20 cellular contexts compared by ENCODE assay signal in genomic region chr7:141151726-141152125, GRCh38.
DNase-seq lines count a peak whose midpoint lies in the region; ATAC-seq, FAIRE-seq and TF ChIP-seq lines count a peak whose summit lies in the region.
"Had no signal": no experiment of that assay in that cellular context is flagged by ENCODE, and none has a peak within 500 bp of the region (broad histone marks: within the 10 kb centered on the region; RNA-seq: fewer than 3 reads in every experiment).

No MANE protein-coding gene starts in this region.

- no peaks in the 10 kb centered on the region for H3K9me3 ChIP-seq in HepG2 (ENCODE audit: low read length)

- in situ Hi-C loops in HepG2 (cut with HindIII; ENCODE audit: extremely low pct_ligation_motif_present, low pct_unique_long_range_greater_than_20kb): no loop called here

- TF ChIP-seq CTCF in natural killer cell (IDR thresholded peaks at IDR 0.05): no peak
- TF ChIP-seq CTCF in HepG2 (CRISPR knock-in tag; IDR thresholded peaks at IDR 0.05): no peak

- H3K27ac ChIP-seq in HepG2 (ENCODE audit: extremely low read length, insufficient read depth, low read length) (no peak overlapping the region), substantia nigra (ENCODE audit: low read depth, low read length, poor library complexity, severe bottlenecking) (no peak overlapping the region)
- H3K27ac ChIP-seq: 22Rv1 had no signal

- FAIRE-seq in HepG2 (lab: Jason Lieb, UNC): no peak
- FAIRE-seq: D721Med, G401.6, GM12891 had no signal

- no peaks in the 10 kb centered on the region for H3K9me3 Mint-ChIP-seq in natural killer cell treated with Interleukin-12 subunit alpha and Interleukin-12 subunit beta and Interleukin-15 and Interleukin-18, amount 100 ng/mL, for 72 hours
- H3K9me3 Mint-ChIP-seq in natural killer cell: no peaks in the 10 kb centered on the region
- H3K9me3 Mint-ChIP-seq in stimulated activated effector memory CD8-positive, alpha-beta T cell treated with anti-CD3 and anti-CD28 coated beads, Interleukin-12 subunit alpha, Interleukin-12 subunit beta, amount 100 ng/mL, for 72 hours: no peaks in the 10 kb centered on the region
- H3K9me3 Mint-ChIP-seq: CD8-positive, alpha-beta T cell; GM23338; H9 had no signal

- POLR2A ChIA-PET in HepG2 (lab: Yijun Ruan, JAX): no interaction called here

- no peak overlapping the region for H3K4me2 ChIP-seq in HepG2 (ENCODE audit: low read depth, low read length)
- H3K4me2 ChIP-seq: GM23338 had no signal

- no peaks in the 10 kb centered on the region for H4K20me1 ChIP-seq in HepG2 (ENCODE audit: insufficient read depth, low read length)

- H3K4me1 ChIP-seq in HepG2 (ENCODE audit: insufficient read depth, low read length): no peaks in the 10 kb centered on the region

- intact Hi-C loops in natural killer cell (cut with micrococcal nuclease): no loop called here
- intact Hi-C loops in HepG2 (cut with micrococcal nuclease; ENCODE audit: unreplicated experiment): no loop called here
- intact Hi-C loops in left colon (cut with DNase I, micrococcal nuclease): no loop called here

- peak; percentile 41 to 53 for ATAC-seq in natural killer cell treated with Interleukin-12 subunit alpha and Interleukin-12 subunit beta and Interleukin-15 and Interleukin-18, amount 100 ng/mL, for 72 hours
- ATAC-seq in natural killer cell: no peak
- no peak for ATAC-seq in HepG2
- ATAC-seq in stimulated activated effector memory CD8-positive, alpha-beta T cell treated with anti-CD3 and anti-CD28 coated beads, Interleukin-12 subunit alpha, Interleukin-12 subunit beta, amount 100 ng/mL, for 72 hours: peak; percentile 14
- ATAC-seq in left colon: no peak
- ATAC-seq: CD8-positive, alpha-beta T cell had no signal

- H3K79me2 ChIP-seq in HepG2 (ENCODE audit: insufficient read depth, low read length): no peaks in the 10 kb centered on the region

- no peak overlapping the region for H2AFZ ChIP-seq in HepG2 (ENCODE audit: low read length)
- H2AFZ ChIP-seq: GM23338 had no signal

- no CpG with 5 or more reads among the region's 4 CpGs for WGBS in HepG2 (ENCODE audit: low lambda C conversion rate)

- H3K4me3 Mint-ChIP-seq in natural killer cell treated with Interleukin-12 subunit alpha and Interleukin-12 subunit beta and Interleukin-15 and Interleukin-18, amount 100 ng/mL, for 72 hours: no peak overlapping the region
- no peak overlapping the region for H3K4me3 Mint-ChIP-seq in natural killer cell
- H3K4me3 Mint-ChIP-seq in stimulated activated effector memory CD8-positive, alpha-beta T cell treated with anti-CD3 and anti-CD28 coated beads, Interleukin-12 subunit alpha, Interleukin-12 subunit beta, amount 100 ng/mL, for 72 hours: no peak overlapping the region
- H3K4me3 Mint-ChIP-seq: CD14-positive monocyte; CD8-positive, alpha-beta T cell; GM23338; H9 had no signal

- TF ChIP-seq EP300 in HepG2 (IDR thresholded peaks at IDR 0.05; ENCODE audit: low read depth in 2 of 2, low read length in 2 of 2) (no peak), HepG2 (CRISPR knock-in tag; IDR thresholded peaks at IDR 0.05; ENCODE audit: borderline replicate concordance) (no peak)

- no peak for TF ChIP-seq RAD21 in HepG2 (CRISPR knock-in tag; IDR thresholded peaks at IDR 0.05)

- no peak overlapping the region for H3K4me3 ChIP-seq in HepG2 (replicated peaks in 1 of 3; ENCODE audit: insufficient read depth in 1 of 3, low read depth in 2 of 3, low read length in 3 of 3)
- H3K4me3 ChIP-seq: GM23338 had no signal

- H3K27me3 ChIP-seq in HepG2 (ENCODE audit: control insufficient read depth in 1 of 2, insufficient read depth in 2 of 2, low read length in 2 of 2): peaks cover 0 to 12% of the 10 kb centered on the region in 2 experiments; a peak in 1 of 5 replicates

- CTCF ChIA-PET in HepG2 (lab: Yijun Ruan, JAX; ENCODE audit: low intra/inter-chr PET ratio, low total read pairs): no interaction called here

- TF ChIP-seq POLR2A in HepG2 (IDR thresholded peaks at IDR 0.05; ENCODE audit: insufficient read depth in 1 of 2, low read depth in 2 of 2, low read length in 2 of 2): no peak

- no peak overlapping the region for H3K27ac Mint-ChIP-seq in natural killer cell treated with Interleukin-12 subunit alpha and Interleukin-12 subunit beta and Interleukin-15 and Interleukin-18, amount 100 ng/mL, for 72 hours
- H3K27ac Mint-ChIP-seq in natural killer cell: no peak overlapping the region
- H3K27ac Mint-ChIP-seq in stimulated activated effector memory CD8-positive, alpha-beta T cell treated with anti-CD3 and anti-CD28 coated beads, Interleukin-12 subunit alpha, Interleukin-12 subunit beta, amount 100 ng/mL, for 72 hours: no peak overlapping the region
- H3K27ac Mint-ChIP-seq: CD8-positive, alpha-beta T cell had no signal

- no peaks in the 10 kb centered on the region for H3K4me1 Mint-ChIP-seq in natural killer cell treated with Interleukin-12 subunit alpha and Interleukin-12 subunit beta and Interleukin-15 and Interleukin-18, amount 100 ng/mL, for 72 hours (ENCODE audit: low read depth in 2 of 2)
- no peaks in the 10 kb centered on the region for H3K4me1 Mint-ChIP-seq in natural killer cell
- H3K4me1 Mint-ChIP-seq in stimulated activated effector memory CD8-positive, alpha-beta T cell treated with anti-CD3 and anti-CD28 coated beads, Interleukin-12 subunit alpha, Interleukin-12 subunit beta, amount 100 ng/mL, for 72 hours: no peaks in the 10 kb centered on the region
- H3K4me1 Mint-ChIP-seq: GM23338 had no signal

- H3K36me3 ChIP-seq in HepG2 (replicated peaks in 1 of 2; ENCODE audit: control insufficient read depth in 1 of 2, insufficient read depth in 2 of 2, low read length in 2 of 2): no peaks in the 10 kb centered on the region

- BruUV-seq in HepG2 (replicated peaks; lab: Mats Ljungman, UMichigan): no TSS peak

- H3K27me3 Mint-ChIP-seq in natural killer cell treated with Interleukin-12 subunit alpha and Interleukin-12 subunit beta and Interleukin-15 and Interleukin-18, amount 100 ng/mL, for 72 hours: no peaks in the 10 kb centered on the region
- H3K27me3 Mint-ChIP-seq in natural killer cell (ENCODE audit: low read depth in 2 of 2): no peaks in the 10 kb centered on the region

- no peak for DNase-seq in natural killer cell treated with Interleukin-12 subunit alpha and Interleukin-12 subunit beta and Interleukin-15 and Interleukin-18, amount 100 ng/mL, for 72 hours (ENCODE audit: low spot score)
- DNase-seq in natural killer cell (no peak), HepG2 (ENCODE audit: low spot score) (no peak), substantia nigra (lab: John Stamatoyannopoulos, UW) (no peak), left colon (no peak)
- no peak for DNase-seq in stimulated activated effector memory CD8-positive, alpha-beta T cell treated with anti-CD3 and anti-CD28 coated beads, Interleukin-12 subunit alpha, Interleukin-12 subunit beta, amount 100 ng/mL, for 72 hours (ENCODE audit: low spot score in 2 of 2)
- DNase-seq in activated CD4-positive, alpha-beta T cell treated with anti-CD3 and anti-CD28 coated beads, Interleukin-2, amount 50 U/mL, for 48 hours: no peak
- no peak for DNase-seq in activated CD4-positive, alpha-beta T cell treated with anti-CD3 and anti-CD28 coated beads for 1 hour
- DNase-seq: CD8-positive, alpha-beta T cell; COR-L47; DMS153; DMS79 treated with DMSO at 0.1 percent for 48 hours; EL; H9 had no signal

- H3K9ac ChIP-seq in HepG2 (ENCODE audit: insufficient read depth, low read depth, low read length): no peak overlapping the region

- no peaks in the 10 kb centered on the region for H3K36me3 Mint-ChIP-seq in natural killer cell treated with Interleukin-12 subunit alpha and Interleukin-12 subunit beta and Interleukin-15 and Interleukin-18, amount 100 ng/mL, for 72 hours
- no peaks in the 10 kb centered on the region for H3K36me3 Mint-ChIP-seq in natural killer cell
- H3K36me3 Mint-ChIP-seq in stimulated activated effector memory CD8-positive, alpha-beta T cell treated with anti-CD3 and anti-CD28 coated beads, Interleukin-12 subunit alpha, Interleukin-12 subunit beta, amount 100 ng/mL, for 72 hours: no peaks in the 10 kb centered on the region
- H3K36me3 Mint-ChIP-seq: CD14-positive monocyte; CD8-positive, alpha-beta T cell had no signal

TF ChIP-seq in HepG2, 621 proteins besides CTCF, POLR2A, EP300 and RAD21:
- peak; percentile 97 for TF ChIP-seq CREB1 (IDR thresholded peaks at IDR 0.05)
- TF ChIP-seq CREB1 (CRISPR knock-in tag; IDR thresholded peaks at IDR 0.05): no peak
- no peak for TF ChIP-seq FOXO1 (CRISPR knock-in tag; IDR thresholded peaks at IDR 0.05)

Comparison
In these comparisons a context has a peak if more than half of its experiments do, and no peak if none do; other contexts are left out.
1. ATAC-seq: peak in natural killer cell treated with Interleukin-12 subunit alpha and Interleukin-12 subunit beta and Interleukin-15 and Interleukin-18, amount 100 ng/mL, for 72 hours (2 of 2) and stimulated activated effector memory CD8-positive, alpha-beta T cell treated with anti-CD3 and anti-CD28 coated beads, Interleukin-12 subunit alpha, Interleukin-12 subunit beta, amount 100 ng/mL, for 72 hours (single experiment); none in natural killer cell (0 of 3), HepG2 (single experiment) and left colon (single experiment).